Comparison of ENCODE assay signal across 1 cellular context in genomic region chr12:123233505-123234299, GRCh38.
TF ChIP-seq lines count a peak whose summit lies in the region.

No MANE protein-coding gene starts in this region.

TF ChIP-seq in WTC11, 78 proteins besides CTCF, POLR2A, EP300 and RAD21 (continued from another document):
- TF ChIP-seq ATF2 (CRISPR knock-in tag; IDR thresholded peaks at IDR 0.05; ENCODE audit: borderline replicate concordance, low read depth) (no peak), ZSCAN18 (CRISPR knock-in tag; IDR thresholded peaks at IDR 0.05) (no peak), FOXP1 (CRISPR knock-in tag; IDR thresholded peaks at IDR 0.05; ENCODE audit: borderline replicate concordance) (no peak), ZNF281 (CRISPR knock-in tag; IDR thresholded peaks at IDR 0.05) (0 out of 2 replicates have a peak, but pooled peaks have one; percentile 23), RORB (CRISPR knock-in tag; IDR thresholded peaks at IDR 0.05) (no peak), FOXP4 (CRISPR knock-in tag; IDR thresholded peaks at IDR 0.05) (no peak), ZNF317 (CRISPR knock-in tag; IDR thresholded peaks at IDR 0.05; ENCODE audit: borderline replicate concordance, low read depth) (no peak), NFE2L1 (CRISPR knock-in tag; IDR thresholded peaks at IDR 0.05) (no peak), E2F4 (CRISPR knock-in tag; IDR thresholded peaks at IDR 0.05; ENCODE audit: borderline replicate concordance, low read depth) (no peak), EMX1 (CRISPR knock-in tag; IDR thresholded peaks at IDR 0.05) (no peak), MYBL2 (CRISPR knock-in tag; IDR thresholded peaks at IDR 0.05) (no peak), SOX15 (CRISPR knock-in tag; IDR thresholded peaks at IDR 0.05) (no peak), NFATC4 (CRISPR knock-in tag; IDR thresholded peaks at IDR 0.05) (no peak), USF2 (CRISPR knock-in tag; IDR thresholded peaks at IDR 0.05) (no peak), GABPB1 (CRISPR knock-in tag; IDR thresholded peaks at IDR 0.05) (peak; percentile 59), JAZF1 (CRISPR knock-in tag; IDR thresholded peaks at IDR 0.05) (no peak), IRF2 (CRISPR knock-in tag; IDR thresholded peaks at IDR 0.05; ENCODE audit: borderline replicate concordance, low read depth) (no peak), E2F1 (CRISPR knock-in tag; IDR thresholded peaks at IDR 0.05) (no peak), CREM (CRISPR knock-in tag; IDR thresholded peaks at IDR 0.05) (no peak), MXD4 (CRISPR knock-in tag; IDR thresholded peaks at IDR 0.05; ENCODE audit: borderline replicate concordance) (no peak)
TF ChIP-seq in WTC11: peak in this region for 6.
